Comparison of ENCODE assay signal across 17 cellular contexts in genomic region chr17:76411247-76411646, GRCh38. TPM values are rescaled to one million over a fixed set of nuclear protein-coding genes. Genes with fewer than 3 reads are reported as not detected.
DNase-seq lines count a peak whose midpoint lies in the region; ATAC-seq and TF ChIP-seq lines count a peak whose summit lies in the region.
"Had no signal": no experiment of that assay in that cellular context is flagged by ENCODE, and none has a peak within 500 bp of the region (broad histone marks: within the 10 kb centered on the region; RNA-seq: fewer than 3 reads in every experiment).

No MANE protein-coding gene starts in this region.

- POLR2A ChIA-PET in WTC11 (lab: Charles Lee): no interaction called here

- TF ChIP-seq CTCF in WTC11 (IDR thresholded peaks at IDR 0.05): no peak

- intact Hi-C loops in posterior vena cava (cut with DNase I): no loop called here

- peaks cover 6% of the 10 kb centered on the region for H3K4me1 Mint-ChIP-seq in activated naive CD4-positive, alpha-beta T cell treated with anti-CD3 and anti-CD28 coated beads, Interleukin-2, amount 10 ng/mL, durations not matched to agents 7 days and 5 days
- peaks cover 27% of the 10 kb centered on the region for H3K4me1 Mint-ChIP-seq in WTC11

- peaks cover 2% of the 10 kb centered on the region for H3K36me3 Mint-ChIP-seq in activated naive CD4-positive, alpha-beta T cell treated with anti-CD3 and anti-CD28 coated beads, Interleukin-2, amount 10 ng/mL, durations not matched to agents 7 days and 5 days
- no peaks in the 10 kb centered on the region for H3K36me3 Mint-ChIP-seq in activated naive CD4-positive, alpha-beta T cell treated with anti-CD3 and anti-CD28 coated beads, Interleukin-2, amount 50 U/mL, for 72 hours
- no peaks in the 10 kb centered on the region; the same call in 1 of the 2 replicates for H3K36me3 Mint-ChIP-seq in WTC11

- no peaks in the 10 kb centered on the region for H3K27me3 Mint-ChIP-seq in activated naive CD4-positive, alpha-beta T cell treated with anti-CD3 and anti-CD28 coated beads, Interleukin-2, amount 10 ng/mL, durations not matched to agents 7 days and 5 days
- no peaks in the 10 kb centered on the region for H3K27me3 Mint-ChIP-seq in WTC11 (ENCODE audit: low read depth)
- H3K27me3 Mint-ChIP-seq: CD4-positive, alpha-beta memory T cell had no signal

- no peak for ATAC-seq in activated naive CD4-positive, alpha-beta T cell treated with anti-CD3 and anti-CD28 coated beads, Interleukin-2, amount 50 U/mL, for 72 hours
- ATAC-seq in WTC11 (no peak), GM21737 (IDR thresholded peaks at IDR 0.05; ENCODE audit: unreplicated experiment) (no peak)

- CTCF ChIA-PET in activated naive CD4-positive, alpha-beta T cell treated with anti-CD3 and anti-CD28 coated beads, Interleukin-2, amount 10 ng/mL, durations not matched to agents 7 days and 5 days (lab: Charles Lee): interaction anchor here (0.8 to 2.4 kb wide), 8 partner anchors 14 to 100 kb away, joined by 3 to 13 read pairs (median 4); no protein-coding TSS in a partner anchor
- CTCF ChIA-PET in WTC11 (lab: Charles Lee): interaction anchor here (0.8 to 5.9 kb wide), 11 partner anchors 9 to 270 kb away, joined by 3 to 68 read pairs (median 5); partner anchors contain the start of genes AANAT, SPHK1 and UBE2O

- no peak overlapping the region for H3K27ac Mint-ChIP-seq in activated naive CD4-positive, alpha-beta T cell treated with anti-CD3 and anti-CD28 coated beads, Interleukin-2, amount 10 ng/mL, durations not matched to agents 7 days and 5 days
- no peak overlapping the region for H3K27ac Mint-ChIP-seq in activated naive CD4-positive, alpha-beta T cell treated with anti-CD3 and anti-CD28 coated beads, Interleukin-2, amount 50 U/mL, for 72 hours
- 0 out of 2 replicates have a peak overlapping the region, but pooled peaks have one; percentile 11 for H3K27ac Mint-ChIP-seq in WTC11
- H3K27ac Mint-ChIP-seq: CD14-positive monocyte had no signal

- no peak overlapping the region for H3K4me3 Mint-ChIP-seq in activated naive CD4-positive, alpha-beta T cell treated with anti-CD3 and anti-CD28 coated beads, Interleukin-2, amount 10 ng/mL, durations not matched to agents 7 days and 5 days
- no peak overlapping the region for H3K4me3 Mint-ChIP-seq in WTC11
- H3K4me3 Mint-ChIP-seq: CD14-positive monocyte; CD4-positive, alpha-beta memory T cell had no signal

- DNase-seq in activated naive CD4-positive, alpha-beta T cell treated with anti-CD3 and anti-CD28 coated beads, Interleukin-2, amount 10 ng/mL, durations not matched to agents 7 days and 5 days: peak; percentile 16
- no peak for DNase-seq in activated naive CD4-positive, alpha-beta T cell treated with anti-CD3 and anti-CD28 coated beads, Interleukin-2, amount 50 U/mL, for 72 hours (ENCODE audit: low spot score in 2 of 2)
- no peak for DNase-seq in WTC11 (ENCODE audit: low spot score)
- peak; percentile 58 for DNase-seq in posterior vena cava (ENCODE audit: low spot score)
- DNase-seq in SK-N-DZ (ENCODE audit: low spot score): no peak
- DNase-seq in ecto neural progenitor cell (ENCODE audit: low spot score): no peak
- DNase-seq: 8988T; CD4-positive, alpha-beta memory T cell; DMS153; GDM1 had no signal

- no peaks in the 10 kb centered on the region for H3K9me3 Mint-ChIP-seq in activated naive CD4-positive, alpha-beta T cell treated with anti-CD3 and anti-CD28 coated beads, Interleukin-2, amount 10 ng/mL, durations not matched to agents 7 days and 5 days
- no peaks in the 10 kb centered on the region for H3K9me3 Mint-ChIP-seq in activated naive CD4-positive, alpha-beta T cell treated with anti-CD3 and anti-CD28 coated beads, Interleukin-2, amount 50 U/mL, for 72 hours
- no peaks in the 10 kb centered on the region for H3K9me3 Mint-ChIP-seq in WTC11
- H3K9me3 Mint-ChIP-seq: CD4-positive, alpha-beta memory T cell had no signal

TF ChIP-seq in WTC11, 78 proteins besides CTCF, POLR2A, EP300 and RAD21:
- no peak for TF ChIP-seq SP1 (CRISPR knock-in tag; conservative IDR thresholded peaks at IDR 0.05)
- no peak for TF ChIP-seq GRHL2 (CRISPR knock-in tag; IDR thresholded peaks at IDR 0.05; ENCODE audit: insufficient replicate concordance, severe bottlenecking)
- no peak for TF ChIP-seq ZMAT4 (CRISPR knock-in tag; IDR thresholded peaks at IDR 0.05)
- TF ChIP-seq ZBTB43 (CRISPR knock-in tag; IDR thresholded peaks at IDR 0.05): no peak

RNA-seq across cellular contexts. Expression of gene SPHK1, which starts 26.8 kb away (rescaled TPM):
- total RNA-seq in activated naive CD4-positive, alpha-beta T cell treated with anti-CD3 and anti-CD28 coated beads, Interleukin-2, amount 50 U/mL, for 72 hours: 10 to 100 TPM in 1 of 2 donors, 1 to 10 TPM in 1; 7.1 to 11.9 TPM
- total RNA-seq in WTC11 (2021): 2.5 to 2.9 TPM (median 2.8 TPM) in 3 replicates
- total RNA-seq in posterior vena cava: 10 to 100 TPM; 13.8 to 36.6 TPM
- 3.7 and 6.7 TPM in 2 replicates for polyA plus RNA-seq in SK-N-DZ (2014; cell fraction: cytosol; rRNA removed)
- polyA plus RNA-seq in SK-N-DZ (2014; cell fraction: nucleus; rRNA removed): 7.1 and 8.8 TPM in 2 replicates

RNA-seq across cellular contexts. Expression of gene UBE2O, which starts 41.7 kb away (rescaled TPM):
- total RNA-seq in activated naive CD4-positive, alpha-beta T cell treated with anti-CD3 and anti-CD28 coated beads, Interleukin-2, amount 50 U/mL, for 72 hours: 10 to 100 TPM; 17.3 to 45.8 TPM
- total RNA-seq in WTC11 (2021): 57.1 to 68.9 TPM (median 59.6 TPM) in 3 replicates
- total RNA-seq in posterior vena cava: 10 to 100 TPM; 17.2 to 17.9 TPM
- 24.6 and 32.0 TPM in 2 replicates for polyA plus RNA-seq in SK-N-DZ (2014; cell fraction: cytosol; rRNA removed)
- 41.7 and 53.0 TPM in 2 replicates for polyA plus RNA-seq in SK-N-DZ (2014; cell fraction: nucleus; rRNA removed)

RNA-seq across cellular contexts. Expression of gene AANAT, which starts 56.2 kb away (rescaled TPM):
- not detected for total RNA-seq in activated naive CD4-positive, alpha-beta T cell treated with anti-CD3 and anti-CD28 coated beads, Interleukin-2, amount 50 U/mL, for 72 hours
- total RNA-seq in WTC11 (2021): 0.17 to 0.57 TPM in 2 of 3 replicates, not detected in the other
- not detected for total RNA-seq in posterior vena cava
- not detected in 2 replicates for polyA plus RNA-seq in SK-N-DZ (2014; cell fraction: cytosol; rRNA removed)
- polyA plus RNA-seq in SK-N-DZ (2014; cell fraction: nucleus; rRNA removed): not detected in 2 replicates
- total RNA-seq: A673; CD4-positive, alpha-beta memory T cell; Daoy; H4; HT-29 had no signal
- polyA plus RNA-seq: AG04450; CD14-positive monocyte; CD4-positive, alpha-beta memory T cell had no signal

RNA-seq across cellular contexts. Expression of gene PRPSAP1, which starts 57.5 kb away (rescaled TPM):
- total RNA-seq in activated naive CD4-positive, alpha-beta T cell treated with anti-CD3 and anti-CD28 coated beads, Interleukin-2, amount 50 U/mL, for 72 hours: 10 to 100 TPM; 17.2 to 31.2 TPM
- 50.0 to 56.5 TPM (median 52.3 TPM) in 3 replicates for total RNA-seq in WTC11 (2021)
- total RNA-seq in posterior vena cava: 10 to 100 TPM; 33.7 to 34.8 TPM
- 74.2 and 95.7 TPM in 2 replicates for polyA plus RNA-seq in SK-N-DZ (2014; cell fraction: cytosol; rRNA removed)
- 83.3 and 104 TPM in 2 replicates for polyA plus RNA-seq in SK-N-DZ (2014; cell fraction: nucleus; rRNA removed)

Comparison
In these comparisons a context has a peak if more than half of its experiments do, and no peak if none do; other contexts are left out.
1. DNase-seq: peak in activated naive CD4-positive, alpha-beta T cell treated with anti-CD3 and anti-CD28 coated beads, Interleukin-2, amount 10 ng/mL, durations not matched to agents 7 days and 5 days (single experiment) and posterior vena cava (single experiment); none in activated naive CD4-positive, alpha-beta T cell treated with anti-CD3 and anti-CD28 coated beads, Interleukin-2, amount 50 U/mL, for 72 hours (0 of 2), WTC11 (single experiment), SK-N-DZ (single experiment) and ecto neural progenitor cell (single experiment).